Comparison of ENCODE assay signal across 20 cellular contexts in the genomic region with DNA sequence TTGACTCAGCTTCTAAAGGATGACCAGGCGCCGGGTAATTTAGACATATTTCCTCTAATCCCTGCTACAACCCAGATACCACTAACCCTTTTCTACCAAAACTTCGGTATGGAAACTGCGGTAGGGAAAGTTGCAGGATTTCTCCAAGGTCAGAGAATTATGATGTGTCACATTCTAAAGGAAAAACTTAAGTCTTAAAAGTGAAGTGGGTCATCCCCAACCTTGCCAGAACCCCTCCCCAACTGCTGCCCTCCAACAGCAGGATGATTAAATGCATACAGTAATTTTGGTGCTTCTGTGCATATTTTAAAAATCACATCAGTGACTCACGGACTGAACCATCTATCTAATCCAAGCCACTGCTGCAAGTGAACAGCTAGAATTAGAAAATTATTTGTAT. TPM values are rescaled to one million over a fixed set of nuclear protein-coding genes. Genes with fewer than 3 reads are reported as not detected.
DNase-seq lines count a peak whose midpoint lies in the region; TF ChIP-seq lines count a peak whose summit lies in the region.
"Had no signal": no experiment of that assay in that cellular context is flagged by ENCODE, and none has a peak within 500 bp of the region (broad histone marks: within the 10 kb centered on the region; RNA-seq: fewer than 3 reads in every experiment).

No MANE protein-coding gene starts in this region.

- H3K36me3 ChIP-seq in ACC112 (ENCODE audit: insufficient read depth, low read length): 0 out of 2 replicates have a peak, but pooled peaks cover 2% of the 10 kb centered on the region
- no peaks in the 10 kb centered on the region for H3K36me3 ChIP-seq in Karpas-422 (ENCODE audit: insufficient read depth, low read length)
- H3K36me3 ChIP-seq: transverse colon had no signal

- peaks cover 13% of the 10 kb centered on the region for H3K36me3 Mint-ChIP-seq in neural crest cell (ENCODE audit: low read depth)
- H3K36me3 Mint-ChIP-seq: memory B cell; stimulated activated memory B cell treated with anti-CD40 and anti-IgM and Interleukin-4, amounts not matched to agents 10 μg/mL and 1 μg/mL and 100 μg/mL, for 72 hours had no signal

- H3K27ac Mint-ChIP-seq in neural crest cell (ENCODE audit: unreplicated experiment): peak overlapping the region; percentile 50
- H3K27ac Mint-ChIP-seq: activated naive CD4-positive, alpha-beta T cell treated with anti-CD3 and anti-CD28 coated beads for 36 hours; GM23338; memory B cell; nephron progenitor cell; stimulated activated memory B cell treated with anti-CD40 and anti-IgM and Interleukin-4, amounts not matched to agents 10 μg/mL and 1 μg/mL and 100 μg/mL, for 72 hours had no signal

- no peak overlapping the region for H2AFZ ChIP-seq in ACC112 (ENCODE audit: low read length, unreplicated experiment)
- no peak overlapping the region for H2AFZ ChIP-seq in Karpas-422 (ENCODE audit: low read length)
- H2AFZ ChIP-seq: GM23338 had no signal

- H3K4me3 Mint-ChIP-seq in neural crest cell: no peak overlapping the region
- H3K4me3 Mint-ChIP-seq: activated naive CD4-positive, alpha-beta T cell treated with anti-CD3 and anti-CD28 coated beads for 36 hours; GM23338; memory B cell; nephron progenitor cell; stimulated activated memory B cell treated with anti-CD40 and anti-IgM and Interleukin-4, amounts not matched to agents 10 μg/mL and 1 μg/mL and 100 μg/mL, for 72 hours had no signal

- no peak for TF ChIP-seq CTCF in neural crest cell (conservative IDR thresholded peaks at IDR 0.05)

- H3K27me3 Mint-ChIP-seq in neural crest cell (ENCODE audit: low read depth): no peaks in the 10 kb centered on the region

- H3K79me2 ChIP-seq in ACC112 (ENCODE audit: control insufficient read depth, insufficient read depth, low read length, unreplicated experiment) (peaks cover 61% of the 10 kb centered on the region), Karpas-422 (ENCODE audit: low read length) (no peaks in the 10 kb centered on the region)

- peaks cover 57% of the 10 kb centered on the region for H3K4me1 Mint-ChIP-seq in neural crest cell
- H3K4me1 Mint-ChIP-seq: memory B cell; stimulated activated memory B cell treated with anti-CD40 and anti-IgM and Interleukin-4, amounts not matched to agents 10 μg/mL and 1 μg/mL and 100 μg/mL, for 72 hours had no signal

- no peak overlapping the region for H3K4me2 ChIP-seq in Karpas-422 (ENCODE audit: low read depth, low read length, poor library complexity, severe bottlenecking)
- H3K4me2 ChIP-seq: A549, GM23338 had no signal

- H3K4me1 ChIP-seq in ACC112 (ENCODE audit: control insufficient read depth, insufficient read depth, low read length, unreplicated experiment): peaks cover 37% of the 10 kb centered on the region
- H3K4me1 ChIP-seq in Karpas-422 (ENCODE audit: low read length): no peaks in the 10 kb centered on the region

- H3K9me2 ChIP-seq in Karpas-422 (replicated peaks; ENCODE audit: insufficient read depth, low read length): no peaks in the 10 kb centered on the region

- no peaks in the 10 kb centered on the region for H4K20me1 ChIP-seq in Karpas-422 (ENCODE audit: insufficient read depth, low read depth, low read length)

- peak overlapping the region; percentile 43; the same call in 1 of the 2 replicates for H3K4me3 ChIP-seq in ACC112 (ENCODE audit: low read depth, low read length)
- no peak overlapping the region for H3K4me3 ChIP-seq in Karpas-422 (ENCODE audit: low read length)
- H3K4me3 ChIP-seq: A549, GM23338, psoas muscle, transverse colon had no signal

- no peaks in the 10 kb centered on the region for H3K9me3 Mint-ChIP-seq in neural crest cell
- H3K9me3 Mint-ChIP-seq: activated naive CD4-positive, alpha-beta T cell treated with anti-CD3 and anti-CD28 coated beads for 36 hours; GM23338; memory B cell; stimulated activated memory B cell treated with anti-CD40 and anti-IgM and Interleukin-4, amounts not matched to agents 10 μg/mL and 1 μg/mL and 100 μg/mL, for 72 hours had no signal

- no peaks in the 10 kb centered on the region for H3K9me3 ChIP-seq in Karpas-422 (ENCODE audit: low read length)
- H3K9me3 ChIP-seq: A549, psoas muscle, transverse colon had no signal

- H3K27me3 ChIP-seq in ACC112 (ENCODE audit: insufficient read depth, low read length) (no peaks in the 10 kb centered on the region), Karpas-422 (ENCODE audit: low read length) (no peaks in the 10 kb centered on the region)
- H3K27me3 ChIP-seq: transverse colon had no signal

- peak overlapping the region; percentile 31; the same call in 1 of the 2 replicates for H3K27ac ChIP-seq in ACC112 (ENCODE audit: low read depth, low read length)
- no peak overlapping the region for H3K27ac ChIP-seq in Karpas-422 (ENCODE audit: low read length)
- H3K27ac ChIP-seq: psoas muscle had no signal

- DNase-seq in HCEC 1CT: peak; percentile 48
- DNase-seq in ecto neural progenitor cell (ENCODE audit: low spot score): peak; percentile 10
- no peak for DNase-seq in neural crest cell (ENCODE audit: low read depth, low spot score)
- DNase-seq in Karpas-422: no peak
- DNase-seq in NCI-H748 (lab: John Stamatoyannopoulos, UW; ENCODE audit: unreplicated experiment): no peak
- no peak for DNase-seq in AG08396 (ENCODE audit: low spot score)
- no peak for DNase-seq in NCI-H1092 (lab: John Stamatoyannopoulos, UW)
- DNase-seq: activated CD4-positive, alpha-beta T cell treated with anti-CD3 and anti-CD28 coated beads, Interleukin-2, amount 50 U/mL, for 1 hour; activated CD8-positive, alpha-beta memory T cell treated with anti-CD3 and anti-CD28 coated beads, Interleukin-2, amount 50 U/mL, for 48 hours; activated naive CD4-positive, alpha-beta T cell treated with anti-CD3 and anti-CD28 coated beads for 36 hours; NCI-H187 treated with DMSO at 0.1 percent for 48 hours; nephron progenitor cell; psoas muscle; SW 1271; transverse colon had no signal

- H3K9ac ChIP-seq in Karpas-422 (ENCODE audit: low read length): no peak overlapping the region

RNA-seq across cellular contexts. Expression of a gene that starts 52.7 kb away (rescaled TPM):
- 86.0 and 93.0 TPM in 2 replicates for total RNA-seq in neural crest cell
- not detected in 2 replicates for total RNA-seq in Karpas-422 (2014; rRNA removed; shearing (Covaris generic); ENCODE audit: low replicate concordance)

Comparison
In these comparisons a context has a peak if more than half of its experiments do, and no peak if none do; other contexts are left out.
1. DNase-seq: peak in HCEC 1CT (single experiment) and ecto neural progenitor cell (single experiment); none in neural crest cell (single experiment), Karpas-422 (single experiment), NCI-H748 (single experiment), AG08396 (single experiment) and NCI-H1092 (single experiment).
2. RNA of a gene that starts 52.7 kb away (total RNA-seq): 86.0 to 93.0 TPM in neural crest cell; not detected in Karpas-422; every median in the first group is over 10 times any median in the second.